Comparison of ENCODE assay signal across 8 cellular contexts in the genomic region with DNA sequence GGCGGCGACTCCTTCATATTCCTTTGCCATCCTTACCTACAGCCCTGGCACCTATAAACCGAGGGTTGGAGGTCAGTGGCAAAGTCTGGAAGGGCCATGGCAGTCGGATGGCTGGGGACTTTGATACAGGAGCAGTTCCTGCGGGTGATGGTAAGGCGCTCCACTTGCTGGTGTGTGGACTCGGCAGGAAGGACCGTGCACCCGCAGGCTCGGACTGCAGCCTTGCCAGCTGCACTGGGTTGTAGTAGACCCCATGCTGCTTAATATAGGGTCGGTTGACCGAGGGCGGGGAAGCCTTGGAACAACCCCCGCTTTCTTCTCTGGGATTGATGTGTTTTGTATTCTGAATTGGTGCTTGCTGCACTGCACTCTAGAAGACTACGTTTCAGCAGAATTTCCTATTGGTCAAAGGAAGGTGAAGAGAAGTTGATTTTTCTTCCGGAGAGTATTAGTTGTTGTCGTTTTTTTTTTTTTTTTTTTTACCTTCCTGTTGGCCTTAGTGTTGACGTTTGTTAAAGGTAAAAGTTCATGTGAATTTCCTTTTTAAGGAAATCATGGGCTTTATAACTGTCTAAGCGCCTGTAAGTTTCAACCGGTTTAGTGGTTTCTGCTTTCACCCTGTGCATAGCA. TPM values are rescaled to one million over a fixed set of nuclear protein-coding genes. Genes with fewer than 3 reads are reported as not detected.
DNase-seq lines count a peak whose midpoint lies in the region; ATAC-seq and TF ChIP-seq lines count a peak whose summit lies in the region.

No MANE protein-coding gene starts in this region.

- no peak for TF ChIP-seq POLR2A in spleen (IDR thresholded peaks at IDR 0.05)

- no peaks in the 10 kb centered on the region for H3K9me3 ChIP-seq in spleen

- WGBS in spleen, 5 donors = 1 to 2% (median 1%) methylated on average over 17 to 20 of the region's 20 CpGs

- peaks cover 13 to 73% (median 54%) of the 10 kb centered on the region in 6 donors for H3K4me1 ChIP-seq in spleen

- peaks cover 23% of the 10 kb centered on the region for H3K36me3 Mint-ChIP-seq in T-cell

- H3K27me3 ChIP-seq in spleen (replicated peaks in 1 of 7) = no peaks in the 10 kb centered on the region

- CTCF ChIA-PET in T-cell (lab: Charles Lee) = no interaction called here

- intact Hi-C loops in spleen (cut with DNase I; ENCODE audit: low total_unique reads) = no loop called here

- peak; percentile 70 for DNase-seq in DMS53 (lab: John Stamatoyannopoulos, UW)
- peak; percentile 7 for DNase-seq in HPDE6-E6E7 (ENCODE audit: extremely low spot score)
- peak in 16 of 34 experiments; percentile 1 to 35 (median 12) for DNase-seq in T-cell
- peak in 52 of 61 donors; percentile 2 to 69 (median 44) for DNase-seq in caudate nucleus (lab: John Stamatoyannopoulos, UW)
- DNase-seq in islet precursor cell = peak; percentile 79
- DNase-seq in spleen = peak; percentile 89
- DNase-seq in NCI-H187 treated with DMSO at 0.1 percent for 48 hours (lab: John Stamatoyannopoulos, UW) = no peak

- no peaks in the 10 kb centered on the region for H3K27me3 Mint-ChIP-seq in T-cell

- H3K4me3 Mint-ChIP-seq in T-cell = peak overlapping the region; percentile 84 to 88 (median 87)

- ATAC-seq in GM21390 (IDR thresholded peaks at IDR 0.05; ENCODE audit: unreplicated experiment) (peak; percentile 42), T-cell (replicated peaks in 1 of 4) (peak; percentile 16 to 37 (median 32))

- peak overlapping the region; percentile 65 to 86 (median 80) for H3K4me3 ChIP-seq in spleen

- H3K4me1 Mint-ChIP-seq in T-cell = peaks cover 64 to 73% (median 71%) of the 10 kb centered on the region in 3 donors

- H3K27ac ChIP-seq in caudate nucleus (ENCODE audit: low read depth, low read length) (peak overlapping the region; percentile 95), spleen (peak overlapping the region; percentile 92 to 96 (median 95))

- H3K27ac Mint-ChIP-seq in T-cell = peak overlapping the region; percentile 59 to 77

- no peak for TF ChIP-seq CTCF in spleen (IDR thresholded peaks at IDR 0.05 in 8 of 11, conservative IDR thresholded peaks at IDR 0.05 in 3 of 11)

- POLR2A ChIA-PET in T-cell (lab: Charles Lee) = no interaction called here

- peaks cover 0 to 36% (median 0%) of the 10 kb centered on the region in 6 donors for H3K36me3 ChIP-seq in spleen

- H3K9me3 Mint-ChIP-seq in T-cell = peaks cover 0 to 3% (median 0%) of the 10 kb centered on the region in 3 donors

RNA-seq across cellular contexts. Expression of gene BLTP1, which starts 0.7 kb away (rescaled TPM):
- total RNA-seq in T-cell (100 to 1,000 TPM in 1 of 5 donors, 10 to 100 TPM in 4; 58.8 to 115 (median 65.3) TPM), spleen (100 to 1,000 TPM in 4 of 7 donors, 10 to 100 TPM in 3; 72.7 to 202 (median 104) TPM)
- polyA plus RNA-seq in spleen = 10 to 100 TPM; 15.4 to 24.0 (median 15.4) TPM
